8 cellular contexts compared by ENCODE assay signal in genomic region chr4:154490589-154491340, GRCh38. TPM values are rescaled to one million over a fixed set of nuclear protein-coding genes. Genes with fewer than 3 reads are reported as not detected.
A peak's percentile ranks its signal among the peaks of the same experiment; 100 is the strongest.
DNase-seq lines count a peak whose midpoint lies in the region; ATAC-seq and TF ChIP-seq lines count a peak whose summit lies in the region.

No MANE protein-coding gene starts in this region.

- H3K4me3 Mint-ChIP-seq in activated T-helper 17 cell treated with anti-CD3 and anti-CD28 coated beads, Interleukin-2, amount 50 U/mL, for 72 hours: peak overlapping the region; percentile 70
- peak overlapping the region; percentile 84 to 86 for H3K4me3 Mint-ChIP-seq in stimulated activated naive CD8-positive, alpha-beta T cell treated with anti-CD3 and anti-CD28 coated beads, Interleukin-15, amount 100 ng/mL, for 72 hours

- no peaks in the 10 kb centered on the region for H3K9me3 Mint-ChIP-seq in activated T-helper 17 cell treated with anti-CD3 and anti-CD28 coated beads, Interleukin-2, amount 50 U/mL, for 72 hours
- no peaks in the 10 kb centered on the region for H3K9me3 Mint-ChIP-seq in stimulated activated naive CD8-positive, alpha-beta T cell treated with anti-CD3 and anti-CD28 coated beads, Interleukin-15, amount 100 ng/mL, for 72 hours

- TF ChIP-seq POLR2A in erythroblast (IDR thresholded peaks at IDR 0.05; ENCODE audit: low read length): no peak

- H3K27ac Mint-ChIP-seq in activated T-helper 17 cell treated with anti-CD3 and anti-CD28 coated beads, Interleukin-2, amount 50 U/mL, for 72 hours: no peak overlapping the region
- H3K27ac Mint-ChIP-seq in stimulated activated naive CD8-positive, alpha-beta T cell treated with anti-CD3 and anti-CD28 coated beads, Interleukin-15, amount 100 ng/mL, for 72 hours: no peak overlapping the region

- intact Hi-C loops in Right ventricle myocardium superior (cut with DNase I) (no loop called here), cardiac septum (cut with DNase I) (no loop called here)

- H3K36me3 Mint-ChIP-seq in activated T-helper 17 cell treated with anti-CD3 and anti-CD28 coated beads, Interleukin-2, amount 50 U/mL, for 72 hours (ENCODE audit: low read depth): no peaks in the 10 kb centered on the region

- ATAC-seq in Right ventricle myocardium superior (ENCODE audit: poor library complexity) (peak; percentile 22), HG02981 (IDR thresholded peaks at IDR 0.05; ENCODE audit: unreplicated experiment) (peak; percentile 53)
- peak; percentile 53 for ATAC-seq in activated T-helper 17 cell treated with anti-CD3 and anti-CD28 coated beads, Interleukin-2, amount 50 U/mL, for 72 hours (replicated peaks)
- ATAC-seq in stimulated activated naive CD8-positive, alpha-beta T cell treated with anti-CD3 and anti-CD28 coated beads, Interleukin-15, amount 100 ng/mL, for 72 hours: peak; percentile 84

- H3K4me1 Mint-ChIP-seq in activated T-helper 17 cell treated with anti-CD3 and anti-CD28 coated beads, Interleukin-2, amount 50 U/mL, for 72 hours: no peaks in the 10 kb centered on the region
- peaks cover 25% of the 10 kb centered on the region for H3K4me1 Mint-ChIP-seq in stimulated activated naive CD8-positive, alpha-beta T cell treated with anti-CD3 and anti-CD28 coated beads, Interleukin-15, amount 100 ng/mL, for 72 hours

- H3K27me3 Mint-ChIP-seq in activated T-helper 17 cell treated with anti-CD3 and anti-CD28 coated beads, Interleukin-2, amount 50 U/mL, for 72 hours: peaks cover 39% of the 10 kb centered on the region
- peaks cover 65% of the 10 kb centered on the region for H3K27me3 Mint-ChIP-seq in stimulated activated naive CD8-positive, alpha-beta T cell treated with anti-CD3 and anti-CD28 coated beads, Interleukin-15, amount 100 ng/mL, for 72 hours

- peak; percentile 30 for DNase-seq in Right ventricle myocardium superior
- no peak for DNase-seq in cardiac septum (ENCODE audit: low spot score)
- DNase-seq in iris pigment epithelial cell (ENCODE audit: low read depth): peak; percentile 10
- peak; percentile 39 to 56 for DNase-seq in stimulated activated naive CD8-positive, alpha-beta T cell treated with anti-CD3 and anti-CD28 coated beads, Interleukin-15, amount 100 ng/mL, for 72 hours
- no peak for DNase-seq in erythroblast (lab: John Stamatoyannopoulos, UW)
- DNase-seq in NCI-H1105 (lab: John Stamatoyannopoulos, UW): no peak

RNA-seq across cellular contexts. Expression of gene DCHS2, which starts 0.8 kb away (rescaled TPM):
- total RNA-seq in Right ventricle myocardium superior: not detected
- not detected for total RNA-seq in cardiac septum
- not detected for total RNA-seq in activated T-helper 17 cell treated with anti-CD3 and anti-CD28 coated beads, Interleukin-2, amount 50 U/mL, for 72 hours

RNA-seq across cellular contexts. Expression of gene PLRG1, which starts 59.4 kb away (rescaled TPM):
- 35.9 TPM for total RNA-seq in Right ventricle myocardium superior
- total RNA-seq in cardiac septum: 31.8 TPM
- 100 to 1,000 TPM in 1 of 2 donors, 10 to 100 TPM in 1; 85.5 to 125 TPM for total RNA-seq in activated T-helper 17 cell treated with anti-CD3 and anti-CD28 coated beads, Interleukin-2, amount 50 U/mL, for 72 hours

Comparison
In these comparisons a context has a peak if more than half of its experiments do, and no peak if none do; other contexts are left out.
1. DNase-seq: peak in Right ventricle myocardium superior (single experiment), iris pigment epithelial cell (single experiment) and stimulated activated naive CD8-positive, alpha-beta T cell treated with anti-CD3 and anti-CD28 coated beads, Interleukin-15, amount 100 ng/mL, for 72 hours (2 of 2); none in cardiac septum (single experiment), erythroblast (0 of 2) and NCI-H1105 (single experiment).
2. ATAC-seq: peak in every context shown above with its lines; median percentile 84 in stimulated activated naive CD8-positive, alpha-beta T cell treated with anti-CD3 and anti-CD28 coated beads, Interleukin-15, amount 100 ng/mL, for 72 hours; 53 in HG02981; 53 in activated T-helper 17 cell treated with anti-CD3 and anti-CD28 coated beads, Interleukin-2, amount 50 U/mL, for 72 hours; 22 in Right ventricle myocardium superior.